In genomic region chr16:630815-631405, GRCh38 we compare ENCODE assay signal across 10 cellular contexts. TPM values are rescaled to one million over a fixed set of nuclear protein-coding genes. Genes with fewer than 3 reads are reported as not detected.
DNase-seq lines count a peak whose midpoint lies in the region; ATAC-seq lines count a peak whose summit lies in the region.
"Had no signal": no experiment of that assay in that cellular context is flagged by ENCODE, and none has a peak within 500 bp of the region (broad histone marks: within the 10 kb centered on the region; RNA-seq: fewer than 3 reads in every experiment).

A gene with protein sequence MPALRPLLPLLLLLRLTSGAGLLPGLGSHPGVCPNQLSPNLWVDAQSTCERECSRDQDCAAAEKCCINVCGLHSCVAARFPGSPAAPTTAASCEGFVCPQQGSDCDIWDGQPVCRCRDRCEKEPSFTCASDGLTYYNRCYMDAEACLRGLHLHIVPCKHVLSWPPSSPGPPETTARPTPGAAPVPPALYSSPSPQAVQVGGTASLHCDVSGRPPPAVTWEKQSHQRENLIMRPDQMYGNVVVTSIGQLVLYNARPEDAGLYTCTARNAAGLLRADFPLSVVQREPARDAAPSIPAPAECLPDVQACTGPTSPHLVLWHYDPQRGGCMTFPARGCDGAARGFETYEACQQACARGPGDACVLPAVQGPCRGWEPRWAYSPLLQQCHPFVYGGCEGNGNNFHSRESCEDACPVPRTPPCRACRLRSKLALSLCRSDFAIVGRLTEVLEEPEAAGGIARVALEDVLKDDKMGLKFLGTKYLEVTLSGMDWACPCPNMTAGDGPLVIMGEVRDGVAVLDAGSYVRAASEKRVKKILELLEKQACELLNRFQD (plus strand): TSS chr16:630985. CDS start chr16:631254, 269 bp downstream.

- peak within 1 kb of the TSS; percentile 72 for H3K9ac ChIP-seq in HUES64 (ENCODE audit: low read depth, low read length)

- H3K4me1 Mint-ChIP-seq in stimulated activated naive B cell treated with anti-CD40 and anti-IgM and Interleukin-4, amounts not matched to agents 10 μg/mL and 1 μg/mL and 100 μg/mL, for 72 hours = peaks cover 6 to 10% of the 10 kb centered on the region in 2 donors
- peaks cover 4% of the 10 kb centered on the region for H3K4me1 Mint-ChIP-seq in activated naive CD8-positive, alpha-beta T cell treated with anti-CD3 and anti-CD28 coated beads, Interleukin-2, amount 50 U/mL, for 24 hours

- H3K36me3 ChIP-seq in HUES64 (ENCODE audit: insufficient read depth, low read length) = peaks cover 18% of the 10 kb centered on the region
- H3K36me3 ChIP-seq: SJCRH30 had no signal

- peak; percentile 82 for DNase-seq in left kidney (ENCODE audit: low read depth, low spot score)
- no peak for DNase-seq in stimulated activated naive B cell treated with anti-CD40 and anti-IgM and Interleukin-4, amounts not matched to agents 10 μg/mL and 1 μg/mL and 100 μg/mL, for 72 hours
- DNase-seq in NCI-H1092 (lab: John Stamatoyannopoulos, UW) = no peak
- no peak for DNase-seq in T1000 (lab: John Stamatoyannopoulos, UW)
- no peak for DNase-seq in activated naive CD8-positive, alpha-beta T cell treated with anti-CD3 and anti-CD28 coated beads, Interleukin-2, amount 50 U/mL, for 24 hours
- DNase-seq: NCI-H1048, nucleus accumbens had no signal

- H3K9me3 ChIP-seq in HUES64 (ENCODE audit: insufficient read depth, low read depth, low read length) = no peaks in the 10 kb centered on the region
- H3K9me3 ChIP-seq: SJCRH30 had no signal

- peak within 1 kb of the TSS in 1 of 2 donors; percentile 28 for H3K4me3 Mint-ChIP-seq in stimulated activated naive B cell treated with anti-CD40 and anti-IgM and Interleukin-4, amounts not matched to agents 10 μg/mL and 1 μg/mL and 100 μg/mL, for 72 hours
- no peak within 1 kb of the TSS for H3K4me3 Mint-ChIP-seq in activated naive CD8-positive, alpha-beta T cell treated with anti-CD3 and anti-CD28 coated beads, Interleukin-2, amount 50 U/mL, for 24 hours

- 10% methylated on average over 22 of the region's 23 CpGs for WGBS in HUES64

- H3K27me3 Mint-ChIP-seq in stimulated activated naive B cell treated with anti-CD40 and anti-IgM and Interleukin-4, amounts not matched to agents 10 μg/mL and 1 μg/mL and 100 μg/mL, for 72 hours = no peaks in the 10 kb centered on the region
- H3K27me3 Mint-ChIP-seq in activated naive CD8-positive, alpha-beta T cell treated with anti-CD3 and anti-CD28 coated beads, Interleukin-2, amount 50 U/mL, for 24 hours = no peaks in the 10 kb centered on the region

- peaks cover 15% of the 10 kb centered on the region for H3K4me1 ChIP-seq in HUES64 (ENCODE audit: insufficient read depth, low read length)

- no peaks in the 10 kb centered on the region for H3K27me3 ChIP-seq in HUES64 (ENCODE audit: insufficient read depth, low read length)
- H3K27me3 ChIP-seq: SJCRH30 had no signal

- H3K36me3 Mint-ChIP-seq in stimulated activated naive B cell treated with anti-CD40 and anti-IgM and Interleukin-4, amounts not matched to agents 10 μg/mL and 1 μg/mL and 100 μg/mL, for 72 hours = peaks cover 11 to 15% of the 10 kb centered on the region in 2 donors
- H3K36me3 Mint-ChIP-seq in activated naive CD8-positive, alpha-beta T cell treated with anti-CD3 and anti-CD28 coated beads, Interleukin-2, amount 50 U/mL, for 24 hours (ENCODE audit: low read depth) = no peaks in the 10 kb centered on the region

- H3K27ac Mint-ChIP-seq in stimulated activated naive B cell treated with anti-CD40 and anti-IgM and Interleukin-4, amounts not matched to agents 10 μg/mL and 1 μg/mL and 100 μg/mL, for 72 hours = peak within 1 kb of the TSS; percentile 67
- no peak within 1 kb of the TSS for H3K27ac Mint-ChIP-seq in activated naive CD8-positive, alpha-beta T cell treated with anti-CD3 and anti-CD28 coated beads, Interleukin-2, amount 50 U/mL, for 24 hours

- ATAC-seq in stimulated activated naive B cell treated with anti-CD40 and anti-IgM and Interleukin-4, amounts not matched to agents 10 μg/mL and 1 μg/mL and 100 μg/mL, for 72 hours (replicated peaks) = no peak
- ATAC-seq in activated naive CD8-positive, alpha-beta T cell treated with anti-CD3 and anti-CD28 coated beads, Interleukin-2, amount 50 U/mL, for 24 hours = no peak

- H3K9me3 Mint-ChIP-seq in stimulated activated naive B cell treated with anti-CD40 and anti-IgM and Interleukin-4, amounts not matched to agents 10 μg/mL and 1 μg/mL and 100 μg/mL, for 72 hours = no peaks in the 10 kb centered on the region
- H3K9me3 Mint-ChIP-seq in activated naive CD8-positive, alpha-beta T cell treated with anti-CD3 and anti-CD28 coated beads, Interleukin-2, amount 50 U/mL, for 24 hours = no peaks in the 10 kb centered on the region

- peak within 1 kb of the TSS; percentile 59 for H3K4me3 ChIP-seq in HUES64 (ENCODE audit: low read length)
- H3K4me3 ChIP-seq: SJCRH30 had no signal

- H3K27ac ChIP-seq in HUES64 (ENCODE audit: low read depth, low read length) (peak within 1 kb of the TSS; percentile 86), angular gyrus (ENCODE audit: low read depth, low read length) (peak within 1 kb of the TSS; percentile 34)
- H3K27ac ChIP-seq: SJCRH30 had no signal

RNA-seq across cellular contexts. Expression of the gene that starts here (rescaled TPM):
- 9.5 TPM for polyA plus RNA-seq in HUES64 (2013, experiment 1 of 2)
- 11.2 TPM for polyA plus RNA-seq in HUES64 (2013, experiment 2 of 2)
